In the genomic region with DNA sequence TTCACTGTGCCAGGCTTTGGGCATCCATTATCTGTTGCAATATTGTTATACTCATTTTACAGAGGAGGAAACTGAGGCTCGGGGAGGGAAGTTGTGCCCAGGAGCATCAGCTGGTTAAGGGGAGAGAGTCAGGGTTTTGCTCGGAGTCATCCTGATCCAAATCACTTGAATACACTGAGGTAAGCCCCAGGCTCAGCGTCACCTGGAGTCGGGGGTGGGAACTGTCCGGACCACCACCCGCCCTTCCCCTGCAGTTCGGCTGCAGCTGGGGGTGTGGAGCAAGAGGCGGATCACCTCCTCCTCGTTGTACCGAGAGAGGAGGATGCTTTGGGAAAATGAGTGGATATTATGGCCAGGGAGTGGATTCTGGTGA, we compare ENCODE assay signal across 8 cellular contexts. TPM values are rescaled to one million over a fixed set of nuclear protein-coding genes. Genes with fewer than 3 reads are reported as not detected.
DNase-seq lines count a peak whose midpoint lies in the region; ATAC-seq and TF ChIP-seq lines count a peak whose summit lies in the region.

No MANE protein-coding gene starts in this region.

- H3K9me3 ChIP-seq in ES-I3 (ENCODE audit: control insufficient read depth, insufficient read depth, low read length) = no peaks in the 10 kb centered on the region

- H3K36me3 ChIP-seq in ES-I3 (ENCODE audit: insufficient read depth, low read length) = no peaks in the 10 kb centered on the region

- DNase-seq in glutamatergic neuron (no peak), retina (peak; percentile 51), OCI-M1 (lab: John Stamatoyannopoulos, UW) (no peak)

- ATAC-seq in GM21737 (IDR thresholded peaks at IDR 0.05; ENCODE audit: unreplicated experiment) = no peak
- no peak for ATAC-seq in GM21526 (IDR thresholded peaks at IDR 0.05; ENCODE audit: low FRiP score, unreplicated experiment)
- no peak for ATAC-seq in GM19351 (IDR thresholded peaks at IDR 0.05; ENCODE audit: unreplicated experiment)

- H3K27ac Mint-ChIP-seq in glutamatergic neuron (ENCODE audit: unreplicated experiment) = no peak overlapping the region

- H3K4me1 Mint-ChIP-seq in glutamatergic neuron (ENCODE audit: low read depth, unreplicated experiment) = no peaks in the 10 kb centered on the region

- no peak for TF ChIP-seq CTCF in WI38 (IDR thresholded peaks at IDR 0.05; ENCODE audit: low read depth, low read length)
- no peak for TF ChIP-seq CTCF in glutamatergic neuron (IDR thresholded peaks at IDR 0.05; ENCODE audit: partially characterized antibody, unreplicated experiment)

- peak overlapping the region; percentile 57; the same call in 1 of the 2 replicates for H3K9ac ChIP-seq in ES-I3 (ENCODE audit: low read depth, low read length)

- peaks cover 10% of the 10 kb centered on the region for H3K27me3 Mint-ChIP-seq in glutamatergic neuron (ENCODE audit: unreplicated experiment)

- H3K4me3 ChIP-seq in WI38 (ENCODE audit: low read depth, low read length) = peak overlapping the region; percentile 97

- peak overlapping the region; percentile 83 for H3K4me3 Mint-ChIP-seq in glutamatergic neuron (ENCODE audit: unreplicated experiment)

- H3K36me3 Mint-ChIP-seq in glutamatergic neuron (ENCODE audit: unreplicated experiment) = no peaks in the 10 kb centered on the region

- no peaks in the 10 kb centered on the region; the same call in 1 of the 2 replicates for H3K4me1 ChIP-seq in ES-I3 (ENCODE audit: insufficient read depth, low read length)

- H3K9me3 Mint-ChIP-seq in glutamatergic neuron (ENCODE audit: unreplicated experiment) = peaks cover 6% of the 10 kb centered on the region

RNA-seq across cellular contexts. Expression of a gene that starts 0.6 kb away (rescaled TPM):
- total RNA-seq in glutamatergic neuron (ENCODE audit: unreplicated experiment) = not detected
